In genomic region chr14:73623504-73623903, GRCh38 we compare ENCODE assay signal across 34 cellular contexts. TPM values are rescaled to one million over a fixed set of nuclear protein-coding genes. Genes with fewer than 3 reads are reported as not detected.
"Had no signal": no experiment of that assay in that cellular context is flagged by ENCODE, and none has a peak within 500 bp of the region (broad histone marks: within the 10 kb centered on the region; RNA-seq: fewer than 3 reads in every experiment).

No MANE protein-coding gene starts in this region.

- H3K4me3 ChIP-seq: ascending aorta, cardiac muscle cell, SJCRH30, SK-N-MC had no signal

- H3K27me3 Mint-ChIP-seq: activated CD4-positive, alpha-beta T cell treated with anti-CD3 and anti-CD28 coated beads for 36 hours; activated CD4-positive, alpha-beta T cell treated with anti-CD3 and anti-CD28 coated beads, Interleukin-2, amount 10 ng/mL, durations not matched to agents 7 days and 5 days; activated T-cell treated with anti-CD3 and anti-CD28 coated beads, Interleukin-2, amount 50 U/mL, for 24 hours; central memory CD8-positive, alpha-beta T cell had no signal

- H3K4me1 Mint-ChIP-seq: activated CD4-positive, alpha-beta T cell treated with anti-CD3 and anti-CD28 coated beads, Interleukin-2, amount 10 ng/mL, durations not matched to agents 7 days and 5 days; activated naive CD4-positive, alpha-beta T cell treated with anti-CD3 and anti-CD28 coated beads, Interleukin-2, amount 50 U/mL, for 24 hours; activated naive CD8-positive, alpha-beta T cell treated with anti-CD3 and anti-CD28 coated beads, Interleukin-2, amount 10 ng/mL, durations not matched to agents 7 days and 5 days; central memory CD8-positive, alpha-beta T cell had no signal

- H3K36me3 Mint-ChIP-seq: activated naive CD4-positive, alpha-beta T cell treated with anti-CD3 and anti-CD28 coated beads, Interleukin-2, amount 50 U/mL, for 24 hours; activated naive CD8-positive, alpha-beta T cell treated with anti-CD3 and anti-CD28 coated beads, Interleukin-2, amount 10 ng/mL, durations not matched to agents 7 days and 5 days had no signal

- H3K4me3 Mint-ChIP-seq: activated CD4-positive, alpha-beta T cell treated with anti-CD3 and anti-CD28 coated beads for 36 hours; activated CD4-positive, alpha-beta T cell treated with anti-CD3 and anti-CD28 coated beads, Interleukin-2, amount 10 ng/mL, durations not matched to agents 7 days and 5 days; activated CD8-positive, alpha-beta T cell treated with anti-CD3 and anti-CD28 coated beads, Interleukin-2, amount 10 ng/mL, durations not matched to agents 7 days and 5 days; activated naive CD4-positive, alpha-beta T cell treated with anti-CD3 and anti-CD28 coated beads, Interleukin-2, amount 50 U/mL, for 24 hours; activated naive CD8-positive, alpha-beta T cell treated with anti-CD3 and anti-CD28 coated beads, Interleukin-2, amount 10 ng/mL, durations not matched to agents 7 days and 5 days; activated T-cell treated with anti-CD3 and anti-CD28 coated beads, Interleukin-2, amount 50 U/mL, for 24 hours; central memory CD8-positive, alpha-beta T cell had no signal

- H3K4me1 ChIP-seq: ascending aorta, SJCRH30 had no signal

- H3K9me3 ChIP-seq: ascending aorta, SJCRH30 had no signal

- H3K36me3 ChIP-seq: ascending aorta, cardiac muscle cell, SJCRH30 had no signal

- H3K27me3 ChIP-seq: ascending aorta, cardiac muscle cell, SJCRH30 had no signal

- ATAC-seq: activated CD4-positive, alpha-beta T cell treated with anti-CD3 and anti-CD28 coated beads for 36 hours; activated CD4-positive, CD25-positive, alpha-beta regulatory T cell treated with anti-CD3 and anti-CD28 coated beads, Interleukin-2, amount 50 U/mL, for 24 hours; activated CD8-positive, alpha-beta T cell treated with anti-CD3 and anti-CD28 coated beads, Interleukin-2, amount 10 ng/mL, durations not matched to agents 7 days and 5 days had no signal

- H3K27ac Mint-ChIP-seq: activated CD4-positive, alpha-beta T cell treated with anti-CD3 and anti-CD28 coated beads for 36 hours; activated CD4-positive, alpha-beta T cell treated with anti-CD3 and anti-CD28 coated beads, Interleukin-2, amount 10 ng/mL, durations not matched to agents 7 days and 5 days; activated CD8-positive, alpha-beta T cell treated with anti-CD3 and anti-CD28 coated beads, Interleukin-2, amount 10 ng/mL, durations not matched to agents 7 days and 5 days; activated naive CD4-positive, alpha-beta T cell treated with anti-CD3 and anti-CD28 coated beads, Interleukin-2, amount 50 U/mL, for 24 hours; activated naive CD8-positive, alpha-beta T cell treated with anti-CD3 and anti-CD28 coated beads, Interleukin-2, amount 10 ng/mL, durations not matched to agents 7 days and 5 days; activated T-cell treated with anti-CD3 and anti-CD28 coated beads, Interleukin-2, amount 50 U/mL, for 24 hours; activated T-helper 2 cell treated with anti-CD3 and anti-CD28 coated beads, Interferon-gamma antibody, Interleukin-2, Interleukin-4, amounts not matched to agents 10 μg/mL and 5 μg/mL and 100 μg/mL, durations not matched to agents 14 hours and 24 hours and 36 hours had no signal

- H3K27ac ChIP-seq: ascending aorta, cardiac muscle cell, SJCRH30, SK-N-MC had no signal

- DNase-seq: activated CD4-positive, alpha-beta T cell treated with anti-CD3 and anti-CD28 coated beads for 36 hours; activated CD4-positive, alpha-beta T cell treated with anti-CD3 and anti-CD28 coated beads, Interleukin-2, amount 10 ng/mL, durations not matched to agents 7 days and 5 days; activated CD4-positive, alpha-beta T cell treated with anti-CD3 and anti-CD28 coated beads, Interleukin-2, amount 50 U/mL, for 48 hours; activated CD8-positive, alpha-beta T cell treated with anti-CD3 and anti-CD28 coated beads, Interleukin-2, amount 10 ng/mL, durations not matched to agents 7 days and 5 days; activated gamma-delta T cell; activated naive CD4-positive, alpha-beta T cell treated with Interleukin-2 at 50 U/mL for 16 hours; activated naive CD8-positive, alpha-beta T cell treated with anti-CD3 and anti-CD28 coated beads, Interleukin-2, amount 10 ng/mL, durations not matched to agents 7 days and 5 days; activated T-cell treated with anti-CD3 and anti-CD28 coated beads, Interleukin-2, amount 50 U/mL, for 24 hours; amygdala; NCI-H1048; NCI-H1105 treated with DMSO at 0.1 percent for 48 hours; NCI-H1436; NCI-H1694; NCI-H1930; NCI-H2081 treated with DMSO at 0.1 percent for 48 hours; NCI-H345; NCI-H524 treated with DMSO at 0.1 percent for 48 hours; NK-92 treated with Interleukin-12 subunit alpha and Interleukin-12 subunit beta, amount 100 ng/mL, for 24 hours; SHP77; SJCRH30; T1000 had no signal

- H3K9me3 Mint-ChIP-seq: activated CD4-positive, alpha-beta T cell treated with anti-CD3 and anti-CD28 coated beads, Interleukin-2, amount 10 ng/mL, durations not matched to agents 7 days and 5 days; activated naive CD4-positive, alpha-beta T cell treated with anti-CD3 and anti-CD28 coated beads, Interleukin-2, amount 50 U/mL, for 24 hours; activated naive CD8-positive, alpha-beta T cell treated with anti-CD3 and anti-CD28 coated beads, Interleukin-2, amount 10 ng/mL, durations not matched to agents 7 days and 5 days; activated T-cell treated with anti-CD3 and anti-CD28 coated beads, Interleukin-2, amount 50 U/mL, for 24 hours; activated T-helper 2 cell treated with anti-CD3 and anti-CD28 coated beads, Interferon-gamma antibody, Interleukin-2, Interleukin-4, amounts not matched to agents 10 μg/mL and 5 μg/mL and 100 μg/mL, durations not matched to agents 14 hours and 24 hours and 36 hours; central memory CD8-positive, alpha-beta T cell had no signal

RNA-seq across cellular contexts. Expression of gene ACOT6, which starts 11.2 kb away (rescaled TPM):
- total RNA-seq: activated CD4-positive, alpha-beta T cell treated with anti-CD3 and anti-CD28 coated beads, Interleukin-2, amount 10 ng/mL, durations not matched to agents 7 days and 5 days; activated CD8-positive, alpha-beta T cell treated with anti-CD3 and anti-CD28 coated beads, Interleukin-2, amount 10 ng/mL, durations not matched to agents 7 days and 5 days; activated naive CD8-positive, alpha-beta T cell treated with anti-CD3 and anti-CD28 coated beads, Interleukin-2, amount 10 ng/mL, durations not matched to agents 7 days and 5 days; activated T-helper 2 cell treated with anti-CD3 and anti-CD28 coated beads, Interferon-gamma antibody, Interleukin-2, Interleukin-4, amounts not matched to agents 10 μg/mL and 5 μg/mL and 100 μg/mL, durations not matched to agents 14 hours and 24 hours and 36 hours; ascending aorta; chondrocyte; MCF 10A; NCI-H460; OCI-LY7; SJCRH30; T-helper 1 cell treated with Interleukin-12 subunit alpha and Interleukin-12 subunit beta and Interleukin-4 antibody, amounts not matched to agents 30 ng/mL and 1 ng/mL, for 36 hours; T-helper 2 cell treated with Interferon-gamma antibody and Interleukin-4, amounts not matched to agents 100 ng/mL and 5 ng/mL, for 36 hours had no signal

RNA-seq across cellular contexts. Expression of gene ACOT4, which starts 31.8 kb away (rescaled TPM):
- total RNA-seq: MCF 10A, OCI-LY7, SJCRH30 had no signal
